8 cellular contexts compared by ENCODE assay signal in the genomic region with DNA sequence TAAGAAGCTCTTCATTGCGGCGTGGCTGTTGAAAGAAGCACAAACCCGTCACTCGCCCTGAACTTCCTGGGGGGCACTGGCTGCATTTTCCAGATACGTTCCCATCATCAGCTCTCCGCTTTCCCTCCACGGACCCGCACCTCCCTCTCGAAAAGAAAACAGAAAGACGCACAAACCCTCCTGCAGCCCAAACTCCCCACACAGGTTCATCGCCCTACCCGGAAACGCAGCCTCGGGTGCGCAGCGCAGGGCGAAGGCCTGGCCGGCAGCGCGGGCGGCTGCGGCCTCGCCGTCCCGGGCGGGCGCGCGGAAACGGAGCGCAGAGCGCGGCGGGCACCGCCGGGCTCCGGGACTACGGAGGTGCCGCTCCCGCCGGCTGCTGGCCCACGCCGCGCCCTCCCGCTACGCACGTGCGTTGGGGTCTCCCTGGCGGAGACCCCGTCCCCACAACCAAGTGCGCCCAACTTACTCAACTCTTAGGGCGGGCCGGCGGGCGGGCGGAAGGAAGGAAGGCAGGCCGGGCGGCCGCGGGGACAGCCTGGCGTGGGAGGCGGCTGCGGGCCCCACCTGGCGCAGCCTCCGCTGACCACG. TPM values are rescaled to one million over a fixed set of nuclear protein-coding genes. Genes with fewer than 3 reads are reported as not detected.
DNase-seq lines count a peak whose midpoint lies in the region; ATAC-seq, FAIRE-seq and TF ChIP-seq lines count a peak whose summit lies in the region.

No MANE protein-coding gene starts in this region.

- in situ Hi-C loops in GM12878 (cut with MboI), result no loop called here

- H3K27ac ChIP-seq in GM12878 (ENCODE audit: control insufficient read depth, insufficient read depth), result peak overlapping the region; percentile 97
- no peak overlapping the region for H3K27ac ChIP-seq in iPS-18a (ENCODE audit: low read length)

- peak overlapping the region; percentile 91 for H3K9ac ChIP-seq in GM12878 (ENCODE audit: control insufficient read depth, insufficient read depth, low read length)
- peak overlapping the region; percentile 50 for H3K9ac ChIP-seq in iPS-18a (ENCODE audit: low read length)

- H3K4me3 Mint-ChIP-seq in T-cell, result peak overlapping the region; percentile 95 to 99 (median 97)

- H3K9me3 ChIP-seq in BE2C (no peaks in the 10 kb centered on the region), GM12878 (replicated peaks; ENCODE audit: control insufficient read depth, insufficient read depth, low read length) (no peaks in the 10 kb centered on the region), iPS-18a (ENCODE audit: control insufficient read depth, low read depth, low read length) (no peaks in the 10 kb centered on the region)

- H3K4me1 ChIP-seq in BE2C (peaks cover 3% of the 10 kb centered on the region), GM12878 (ENCODE audit: control insufficient read depth, insufficient read depth, low read length) (peaks cover 7% of the 10 kb centered on the region; the same call in 1 of the 2 replicates), iPS-18a (ENCODE audit: control insufficient read depth, low read depth, low read length) (peaks cover 3% of the 10 kb centered on the region)

- CTCF ChIA-PET in T-cell (lab: Charles Lee) (interaction anchor here in 1 of 2 donors (1.6 to 2.2 kb wide), 2 partner anchors 22 to 44 kb away, joined by 7 to 8 read pairs; no protein-coding TSS in a partner anchor), GM12878 (lab: Yijun Ruan, JAX) (interaction anchor here (1.1 to 2.0 kb wide), 4 partner anchors 9 to 56 kb away, joined by 6 to 10 read pairs (median 8); no protein-coding TSS in a partner anchor)

- FAIRE-seq in GM12878 (lab: Jason Lieb, UNC), result no peak

- H3K36me3 ChIP-seq in BE2C (peaks cover 27% of the 10 kb centered on the region), GM12878 (ENCODE audit: control insufficient read depth in 2 of 2, insufficient read depth in 2 of 2, low read length in 1 of 2) (peaks cover 0 to 7% of the 10 kb centered on the region in 2 experiments; a peak in 1 of 4 replicates), iPS-18a (ENCODE audit: control insufficient read depth, low read depth, low read length) (peaks cover 3% of the 10 kb centered on the region)

- peak overlapping the region; percentile 56 for H3K4me2 ChIP-seq in GM12878 (ENCODE audit: control insufficient read depth, insufficient read depth)

- H3K27me3 Mint-ChIP-seq in T-cell, result no peaks in the 10 kb centered on the region

- peak overlapping the region; percentile 59 for H2AFZ ChIP-seq in GM12878 (ENCODE audit: control insufficient read depth, low read depth, low read length)

- H3K4me3 ChIP-seq in BE2C (ENCODE audit: low read depth, low read length) (peak overlapping the region; percentile 89), GM12878 (peak overlapping the region; percentile 83), iPS-18a (ENCODE audit: low read length) (peak overlapping the region; percentile 90)

- intact Hi-C loops in GM12878 (cut with micrococcal nuclease; ENCODE audit: unreplicated experiment), result loop anchor here (5.0 kb wide), 1 partner anchor 261 kb away; a partner anchor contains a TSS

- no peak for TF ChIP-seq RAD21 in GM12878 (IDR thresholded peaks at IDR 0.05; ENCODE audit: insufficient read depth, low read depth, low read length)

- 0 out of 4 replicates have a peak, but pooled peaks of 1 of the 2 experiments have one; percentile 7 for TF ChIP-seq EP300 in GM12878 (IDR thresholded peaks at IDR 0.05; ENCODE audit: borderline replicate concordance in 1 of 2, control insufficient read depth in 1 of 2, low read depth in 2 of 2, low read length in 2 of 2)

- ATAC-seq in GM19023 (IDR thresholded peaks at IDR 0.05; ENCODE audit: unreplicated experiment), result peak; percentile 52
- peak; percentile 39 for ATAC-seq in HG03135 (IDR thresholded peaks at IDR 0.05; ENCODE audit: unreplicated experiment)
- ATAC-seq in T-cell (replicated peaks in 1 of 4), result peak; percentile 45 to 55 (median 52)
- ATAC-seq in GM12878, result peak; percentile 58

- DNase-seq in BE2C, result peak; percentile 28
- DNase-seq in T-cell, result peak in 33 of 34 experiments; percentile 24 to 63 (median 45)
- no peak for DNase-seq in GM12878 (ENCODE audit: low read depth, low spot score)
- DNase-seq in stimulated activated CD4-positive, alpha-beta T cell treated with anti-CD3 and anti-CD28 coated beads, Interleukin-15, amount 100 ng/mL, for 48 hours (ENCODE audit: low read depth in 2 of 2), result peak; percentile 10 to 22
- DNase-seq in amniotic stem cell (lab: John Stamatoyannopoulos, UW), result no peak

- peaks cover 59 to 65% (median 61%) of the 10 kb centered on the region in 3 donors for H3K4me1 Mint-ChIP-seq in T-cell

- H3K27ac Mint-ChIP-seq in T-cell, result peak overlapping the region; percentile 96 to 98

- SMC1A ChIA-PET in GM12878 (lab: Charles Lee; ENCODE audit: uncharacterized antibody, unreplicated experiment), result interaction anchor here (0.7 to 4.1 kb wide), 7 partner anchors 13 to 30 kb away, joined by 3 to 13 read pairs (median 5); no protein-coding TSS in a partner anchor

- peak; percentile 74; the same call in 1 of the 2 replicates for TF ChIP-seq POLR2A in GM12878 (IDR thresholded peaks at IDR 0.05; ENCODE audit: low read depth, low read length)

- RAD21 ChIA-PET in GM12878 (lab: Charles Lee; ENCODE audit: unreplicated experiment), result interaction anchor here (1.1 to 3.7 kb wide), 3 partner anchors 12 to 56 kb away, joined by 3 to 13 read pairs (median 4); no protein-coding TSS in a partner anchor

- POLR2A ChIA-PET in T-cell (lab: Charles Lee) (interaction anchor here (0.7 to 1.5 kb wide), 3 partner anchors 13 to 194 kb away, joined by 3 to 7 read pairs (median 4); a partner anchor contains a TSS), GM12878 (lab: Charles Lee) (interaction anchor here (0.9 to 4.7 kb wide), 5 partner anchors 9 to 23 kb away, joined by 3 to 28 read pairs (median 9); no protein-coding TSS in a partner anchor)

- H3K9me3 Mint-ChIP-seq in T-cell, result no peaks in the 10 kb centered on the region

- WGBS in GM12878 (ENCODE audit: insufficient coverage, insufficient replicate concordance, low lambda C conversion rate, missing lambda C conversion rate), result under 1% methylated on average over 40 of the region's 66 CpGs

- peaks cover 31% of the 10 kb centered on the region for H3K36me3 Mint-ChIP-seq in T-cell

- TF ChIP-seq CTCF in BE2C (IDR thresholded peaks at IDR 0.05; ENCODE audit: low read depth, low read length), result no peak
- no peak for TF ChIP-seq CTCF in GM12878 (IDR thresholded peaks at IDR 0.05 in 2 of 3, conservative IDR thresholded peaks at IDR 0.05 in 1 of 3; ENCODE audit: control insufficient read depth in 2 of 3, extremely low read depth in 1 of 3, insufficient read depth in 1 of 3, low read depth in 3 of 3, low read length in 3 of 3)

- H3K27me3 ChIP-seq in BE2C (no peaks in the 10 kb centered on the region), GM12878 (replicated peaks in 1 of 2; ENCODE audit: control insufficient read depth in 2 of 2, insufficient read depth in 2 of 2, low read length in 1 of 2) (no peaks in the 10 kb centered on the region), iPS-18a (ENCODE audit: control insufficient read depth, insufficient read depth, low read length) (peaks cover 52% of the 10 kb centered on the region)

- no peaks in the 10 kb centered on the region for H4K20me1 ChIP-seq in GM12878 (ENCODE audit: control insufficient read depth, insufficient read depth)

- no TSS peak for BruUV-seq in GM12878 (replicated peaks; lab: Mats Ljungman, UMichigan)

- peaks cover 59% of the 10 kb centered on the region for H3K79me2 ChIP-seq in GM12878 (ENCODE audit: control insufficient read depth, insufficient read depth, low read length)

TF ChIP-seq in GM12878, 131 proteins besides CTCF, POLR2A, EP300 and RAD21 (continues in another document):
- TF ChIP-seq LARP7 (IDR thresholded peaks at IDR 0.05) (peak; percentile 82; the same call in 1 of the 2 replicates), MYC (IDR thresholded peaks at IDR 0.05; ENCODE audit: insufficient read depth, insufficient read length, insufficient replicate concordance, low read length, severe bottlenecking) (peak; percentile 41), MTA3 (IDR thresholded peaks at IDR 0.05; ENCODE audit: borderline replicate concordance, low read length) (0 out of 2 replicates have a peak, but pooled peaks have one; percentile 23), ZSCAN29 (IDR thresholded peaks at IDR 0.05) (peak; percentile 52; the same call in 1 of the 2 replicates), MXI1 (IDR thresholded peaks at IDR 0.05; ENCODE audit: low read depth, low read length) (peak; percentile 26; the same call in 1 of the 2 replicates), ETV6 (conservative IDR thresholded peaks at IDR 0.05 in 1 of 2, IDR thresholded peaks at IDR 0.05 in 1 of 2; ENCODE audit: borderline replicate concordance in 1 of 2, low read depth in 1 of 2) (peak in 1 of 2 experiments; percentile 17; a peak in 1 of 4 replicates), ZNF24 (IDR thresholded peaks at IDR 0.05) (no peak)

RNA-seq across cellular contexts. Expression of a gene that starts 0.8 kb away (rescaled TPM):
- polyA plus RNA-seq in BE2C (2012; ENCODE audit: insufficient read depth, insufficient read length, low read depth), result 8.3 TPM
- total RNA-seq in T-cell (10 to 100 TPM; 59.6 to 75.0 (median 64.3) TPM), GM12878 (2014; rRNA removed) (14.5 and 16.7 TPM in 2 replicates), GM12878 (2014; rRNA removed; fragmentation: Illumina TruSeq; extraction: Trizol) (33.9 and 34.3 TPM in 2 replicates), GM12878 (2021) (28.5 and 31.2 TPM in 2 replicates)
- 74.0 and 78.7 TPM in 2 replicates for total RNA-seq in GM12878 (2013; cell fraction: nucleolus; rRNA removed)
- 6.9 TPM for polyA plus RNA-seq in GM12878 (2011; ENCODE audit: low read depth)
- polyA plus RNA-seq in GM12878 (2011; rRNA removed) (23.0 and 31.8 TPM in 2 replicates), GM12878 (2014; fragmentation: Illumina TruSeq; extraction: Trizol) (24.5 and 38.1 TPM in 2 replicates), GM12878 (2014; fragmentation: Nextera tagmentation; extraction: Ambion mirVana) (1 to 10 TPM; 6.8 to 7.4 TPM), GM12878 (2014; rRNA removed) (11.0 and 11.8 TPM in 2 replicates), GM12878 (2016; fragmentation: Nextera tagmentation; extraction: Ambion mirVana) (10 to 100 TPM; 26.6 to 27.6 TPM)
- 8.9 and 13.6 TPM in 2 replicates for polyA plus RNA-seq in GM12878 (2011; cell fraction: cytosol; rRNA removed)
- polyA plus RNA-seq in GM12878 (2011; cell fraction: nucleus; rRNA removed), result 16.8 and 17.5 TPM in 2 replicates
- polyA plus RNA-seq in GM12878 (2012), result 11.8 and 13.5 TPM in 2 replicates
- polyA minus RNA-seq in GM12878 (2011; rRNA and poly(A)+ RNA removed), result 18.2 and 29.6 TPM in 2 replicates
- polyA minus RNA-seq in GM12878 (2011; cell fraction: cytosol; rRNA and poly(A)+ RNA removed), result 17.6 and 20.5 TPM in 2 replicates
- 29.5 and 47.8 TPM in 2 replicates for polyA minus RNA-seq in GM12878 (2011; cell fraction: nucleus; rRNA and poly(A)+ RNA removed)

Comparison
In these comparisons a context has a peak if more than half of its experiments do, and no peak if none do; other contexts are left out.
1. DNase-seq: peak in BE2C (single experiment), T-cell (33 of 34) and stimulated activated CD4-positive, alpha-beta T cell treated with anti-CD3 and anti-CD28 coated beads, Interleukin-15, amount 100 ng/mL, for 48 hours (2 of 2); none in GM12878 (single experiment) and amniotic stem cell (single experiment).
2. Peak in every context shown above with its lines, with median percentiles within 50 percentile points of each other: H3K4me3 ChIP-seq and ATAC-seq.